1 cellular context compared by ENCODE assay signal in the genomic region with DNA sequence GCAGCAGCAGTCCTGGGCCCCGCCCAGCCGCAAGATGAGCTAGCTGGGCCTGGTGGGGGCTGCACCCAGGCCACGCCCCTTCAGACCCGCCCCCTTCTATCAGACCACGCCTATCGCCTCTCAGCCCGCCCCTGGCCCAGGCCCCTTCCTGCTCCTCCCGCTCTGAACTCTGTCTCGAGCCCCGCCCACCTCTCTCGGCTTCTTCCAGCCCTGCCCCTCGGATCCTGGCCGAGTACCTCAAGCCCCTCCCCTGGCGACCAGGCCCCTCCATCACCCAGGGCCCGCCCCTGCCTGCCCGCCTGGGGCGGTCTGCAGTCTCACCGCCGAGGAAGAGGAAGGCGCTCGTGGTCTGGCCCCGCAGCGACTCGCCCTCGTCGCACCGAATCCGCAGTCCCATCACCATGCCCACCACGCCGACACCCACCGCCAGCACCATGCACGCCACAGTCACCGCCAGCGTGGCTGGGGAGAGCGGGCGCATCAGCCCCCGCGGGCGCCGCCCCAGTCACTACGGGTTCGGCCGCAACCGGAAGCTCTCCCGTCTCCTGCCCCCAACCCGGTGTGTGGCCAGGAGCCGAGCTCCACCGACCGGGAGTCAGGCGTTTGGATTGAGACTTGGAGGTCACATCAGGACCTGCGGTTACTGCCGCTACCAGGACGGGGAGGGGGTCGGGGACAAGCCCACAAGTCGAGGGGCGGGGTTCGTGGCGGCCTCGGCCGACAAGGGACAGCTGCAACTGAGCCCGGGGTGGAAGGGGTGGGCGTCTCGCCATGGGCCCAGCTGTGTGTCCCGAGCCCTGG.
A peak's percentile ranks its signal among the peaks of the same experiment; 100 is the strongest.
TF ChIP-seq lines count a peak whose summit lies in the region.

No MANE protein-coding gene starts in this region.

TF ChIP-seq in HepG2, 621 proteins besides CTCF, POLR2A, EP300 and RAD21 (continued from another document and continues in another):
- no peak for TF ChIP-seq ZBTB8A (CRISPR knock-in tag; IDR thresholded peaks at IDR 0.05; ENCODE audit: borderline replicate concordance, low read depth)
- TF ChIP-seq ZBTB4 (CRISPR knock-in tag; IDR thresholded peaks at IDR 0.05; ENCODE audit: borderline replicate concordance), result no peak
- peak; percentile 77 for TF ChIP-seq ZGPAT (CRISPR knock-in tag; IDR thresholded peaks at IDR 0.05)
- TF ChIP-seq, protein P1, sequence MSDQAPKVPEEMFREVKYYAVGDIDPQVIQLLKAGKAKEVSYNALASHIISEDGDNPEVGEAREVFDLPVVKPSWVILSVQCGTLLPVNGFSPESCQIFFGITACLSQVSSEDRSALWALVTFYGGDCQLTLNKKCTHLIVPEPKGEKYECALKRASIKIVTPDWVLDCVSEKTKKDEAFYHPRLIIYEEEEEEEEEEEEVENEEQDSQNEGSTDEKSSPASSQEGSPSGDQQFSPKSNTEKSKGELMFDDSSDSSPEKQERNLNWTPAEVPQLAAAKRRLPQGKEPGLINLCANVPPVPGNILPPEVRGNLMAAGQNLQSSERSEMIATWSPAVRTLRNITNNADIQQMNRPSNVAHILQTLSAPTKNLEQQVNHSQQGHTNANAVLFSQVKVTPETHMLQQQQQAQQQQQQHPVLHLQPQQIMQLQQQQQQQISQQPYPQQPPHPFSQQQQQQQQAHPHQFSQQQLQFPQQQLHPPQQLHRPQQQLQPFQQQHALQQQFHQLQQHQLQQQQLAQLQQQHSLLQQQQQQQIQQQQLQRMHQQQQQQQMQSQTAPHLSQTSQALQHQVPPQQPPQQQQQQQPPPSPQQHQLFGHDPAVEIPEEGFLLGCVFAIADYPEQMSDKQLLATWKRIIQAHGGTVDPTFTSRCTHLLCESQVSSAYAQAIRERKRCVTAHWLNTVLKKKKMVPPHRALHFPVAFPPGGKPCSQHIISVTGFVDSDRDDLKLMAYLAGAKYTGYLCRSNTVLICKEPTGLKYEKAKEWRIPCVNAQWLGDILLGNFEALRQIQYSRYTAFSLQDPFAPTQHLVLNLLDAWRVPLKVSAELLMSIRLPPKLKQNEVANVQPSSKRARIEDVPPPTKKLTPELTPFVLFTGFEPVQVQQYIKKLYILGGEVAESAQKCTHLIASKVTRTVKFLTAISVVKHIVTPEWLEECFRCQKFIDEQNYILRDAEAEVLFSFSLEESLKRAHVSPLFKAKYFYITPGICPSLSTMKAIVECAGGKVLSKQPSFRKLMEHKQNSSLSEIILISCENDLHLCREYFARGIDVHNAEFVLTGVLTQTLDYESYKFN (CRISPR knock-in tag; conservative IDR thresholded peaks at IDR 0.05), result peak; percentile 81
- TF ChIP-seq ZNF713 (CRISPR knock-in tag; IDR thresholded peaks at IDR 0.05), result no peak
- TF ChIP-seq SMARCE1 (IDR thresholded peaks at IDR 0.05; ENCODE audit: borderline replicate concordance), result no peak
- no peak for TF ChIP-seq DZIP1 (CRISPR knock-in tag; IDR thresholded peaks at IDR 0.05)
- no peak for TF ChIP-seq PLRG1 (conservative IDR thresholded peaks at IDR 0.05)
- TF ChIP-seq ZNF24 (IDR thresholded peaks at IDR 0.05), result no peak
- TF ChIP-seq CBX2 (IDR thresholded peaks at IDR 0.05; ENCODE audit: low read depth, low read length), result no peak
- no peak for TF ChIP-seq CBX2 (CRISPR knock-in tag; IDR thresholded peaks at IDR 0.05; ENCODE audit: low read depth)
- TF ChIP-seq CBX1 (IDR thresholded peaks at IDR 0.05; ENCODE audit: low read depth), result no peak
- TF ChIP-seq ZNF224 (CRISPR knock-in tag; IDR thresholded peaks at IDR 0.05), result no peak
- peak; percentile 77; the same call in 1 of the 2 replicates for TF ChIP-seq ZNF776 (CRISPR knock-in tag; IDR thresholded peaks at IDR 0.05)
- TF ChIP-seq ZFP36L1 (CRISPR knock-in tag; IDR thresholded peaks at IDR 0.05), result peak; percentile 96
- TF ChIP-seq NCOA5 (CRISPR knock-in tag; IDR thresholded peaks at IDR 0.05), result no peak
- TF ChIP-seq, protein P2, sequence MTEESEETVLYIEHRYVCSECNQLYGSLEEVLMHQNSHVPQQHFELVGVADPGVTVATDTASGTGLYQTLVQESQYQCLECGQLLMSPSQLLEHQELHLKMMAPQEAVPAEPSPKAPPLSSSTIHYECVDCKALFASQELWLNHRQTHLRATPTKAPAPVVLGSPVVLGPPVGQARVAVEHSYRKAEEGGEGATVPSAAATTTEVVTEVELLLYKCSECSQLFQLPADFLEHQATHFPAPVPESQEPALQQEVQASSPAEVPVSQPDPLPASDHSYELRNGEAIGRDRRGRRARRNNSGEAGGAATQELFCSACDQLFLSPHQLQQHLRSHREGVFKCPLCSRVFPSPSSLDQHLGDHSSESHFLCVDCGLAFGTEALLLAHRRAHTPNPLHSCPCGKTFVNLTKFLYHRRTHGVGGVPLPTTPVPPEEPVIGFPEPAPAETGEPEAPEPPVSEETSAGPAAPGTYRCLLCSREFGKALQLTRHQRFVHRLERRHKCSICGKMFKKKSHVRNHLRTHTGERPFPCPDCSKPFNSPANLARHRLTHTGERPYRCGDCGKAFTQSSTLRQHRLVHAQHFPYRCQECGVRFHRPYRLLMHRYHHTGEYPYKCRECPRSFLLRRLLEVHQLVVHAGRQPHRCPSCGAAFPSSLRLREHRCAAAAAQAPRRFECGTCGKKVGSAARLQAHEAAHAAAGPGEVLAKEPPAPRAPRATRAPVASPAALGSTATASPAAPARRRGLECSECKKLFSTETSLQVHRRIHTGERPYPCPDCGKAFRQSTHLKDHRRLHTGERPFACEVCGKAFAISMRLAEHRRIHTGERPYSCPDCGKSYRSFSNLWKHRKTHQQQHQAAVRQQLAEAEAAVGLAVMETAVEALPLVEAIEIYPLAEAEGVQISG (CRISPR knock-in tag; IDR thresholded peaks at IDR 0.05), result 0 out of 2 replicates have a peak, but pooled peaks have one; percentile 19
- TF ChIP-seq, protein P3, sequence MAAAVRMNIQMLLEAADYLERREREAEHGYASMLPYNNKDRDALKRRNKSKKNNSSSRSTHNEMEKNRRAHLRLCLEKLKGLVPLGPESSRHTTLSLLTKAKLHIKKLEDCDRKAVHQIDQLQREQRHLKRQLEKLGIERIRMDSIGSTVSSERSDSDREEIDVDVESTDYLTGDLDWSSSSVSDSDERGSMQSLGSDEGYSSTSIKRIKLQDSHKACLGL (CRISPR knock-in tag; IDR thresholded peaks at IDR 0.05), result peak; percentile 91
- TF ChIP-seq ZNF768 (CRISPR knock-in tag; IDR thresholded peaks at IDR 0.05), result peak; percentile 70
- no peak for TF ChIP-seq WIZ (CRISPR knock-in tag; IDR thresholded peaks at IDR 0.05)
- peak; percentile 89 for TF ChIP-seq ZNF598 (CRISPR knock-in tag; IDR thresholded peaks at IDR 0.05; ENCODE audit: borderline replicate concordance)
- TF ChIP-seq SP140L (CRISPR knock-in tag; IDR thresholded peaks at IDR 0.05; ENCODE audit: borderline replicate concordance), result no peak
- no peak for TF ChIP-seq ZNF629 (CRISPR knock-in tag; conservative IDR thresholded peaks at IDR 0.05)
- no peak for TF ChIP-seq ZBTB39 (CRISPR knock-in tag; IDR thresholded peaks at IDR 0.05)
- TF ChIP-seq ZFX (CRISPR knock-in tag; IDR thresholded peaks at IDR 0.05; ENCODE audit: low read depth), result peak; percentile 87
- no peak; the same call in 1 of the 2 replicates for TF ChIP-seq NKX3-1 (CRISPR knock-in tag; IDR thresholded peaks at IDR 0.05)
- TF ChIP-seq, protein P4, sequence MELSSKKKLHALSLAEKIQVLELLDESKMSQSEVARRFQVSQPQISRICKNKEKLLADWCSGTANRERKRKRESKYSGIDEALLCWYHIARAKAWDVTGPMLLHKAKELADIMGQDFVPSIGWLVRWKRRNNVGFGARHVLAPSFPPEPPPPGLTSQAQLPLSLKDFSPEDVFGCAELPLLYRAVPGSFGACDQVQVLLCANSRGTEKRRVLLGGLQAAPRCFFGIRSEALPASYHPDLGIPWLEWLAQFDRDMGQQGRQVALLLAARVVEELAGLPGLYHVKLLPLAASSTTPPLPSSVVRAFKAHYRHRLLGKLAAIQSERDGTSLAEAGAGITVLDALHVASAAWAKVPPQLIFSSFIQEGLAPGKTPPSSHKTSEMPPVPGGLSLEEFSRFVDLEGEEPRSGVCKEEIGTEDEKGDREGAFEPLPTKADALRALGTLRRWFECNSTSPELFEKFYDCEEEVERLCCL (CRISPR knock-in tag; IDR thresholded peaks at IDR 0.05; ENCODE audit: borderline replicate concordance), result no peak
- TF ChIP-seq TAF1 (CRISPR knock-in tag; IDR thresholded peaks at IDR 0.05), result peak; percentile 86
- peak; percentile 38; the same call in 1 of the 2 replicates for TF ChIP-seq ZNF501 (CRISPR knock-in tag; IDR thresholded peaks at IDR 0.05)
- TF ChIP-seq ZNF703 (CRISPR knock-in tag; IDR thresholded peaks at IDR 0.05; ENCODE audit: borderline replicate concordance), result no peak
- no peak for TF ChIP-seq EED (CRISPR knock-in tag; IDR thresholded peaks at IDR 0.05)
- no peak for TF ChIP-seq TBX3 (IDR thresholded peaks at IDR 0.05; ENCODE audit: borderline replicate concordance)
- TF ChIP-seq YY1 (IDR thresholded peaks at IDR 0.05; ENCODE audit: insufficient read depth, insufficient replicate concordance, low read depth, low read length), result no peak
- TF ChIP-seq ZNF775 (CRISPR knock-in tag; IDR thresholded peaks at IDR 0.05; ENCODE audit: borderline replicate concordance), result peak; percentile 59; the same call in 1 of the 2 replicates
- TF ChIP-seq ZFP37 (CRISPR knock-in tag; IDR thresholded peaks at IDR 0.05; ENCODE audit: borderline replicate concordance), result no peak
